18 cellular contexts compared by ENCODE assay signal in genomic region chr1:21451212-21451611, GRCh38. TPM values are rescaled to one million over a fixed set of nuclear protein-coding genes. Genes with fewer than 3 reads are reported as not detected.
DNase-seq lines count a peak whose midpoint lies in the region; ATAC-seq and TF ChIP-seq lines count a peak whose summit lies in the region.
"Had no signal": no experiment of that assay in that cellular context is flagged by ENCODE, and none has a peak within 500 bp of the region (broad histone marks: within the 10 kb centered on the region; RNA-seq: fewer than 3 reads in every experiment).

No MANE protein-coding gene starts in this region.

- peak overlapping the region; percentile 91; the same call in 1 of the 2 replicates for H3K56ac ChIP-seq in IMR-90 (ENCODE audit: extremely low read depth, insufficient read depth, low read length)

- peak overlapping the region; percentile 58; the same call in 1 of the 2 replicates for H3K23ac ChIP-seq in IMR-90 (ENCODE audit: low read depth, low read length)

- H2BK20ac ChIP-seq in IMR-90 (ENCODE audit: low read depth, low read length): peak overlapping the region; percentile 92

- H2AK5ac ChIP-seq in IMR-90 (ENCODE audit: low read depth, low read length): peak overlapping the region; percentile 97

- H3K4ac ChIP-seq in IMR-90 (ENCODE audit: low read depth, low read length): peak overlapping the region; percentile 99

- CTCF ChIA-PET in IMR-90 (lab: Yijun Ruan, JAX): no interaction called here

- in situ Hi-C loops in IMR-90 (cut with MboI; ENCODE audit: low sequenced_read_pairs): no loop called here
- in situ Hi-C loops in astrocyte of the spinal cord (cut with HindIII; ENCODE audit: low sequenced_read_pairs): no loop called here

- H3K9ac ChIP-seq in IMR-90 (ENCODE audit: low read depth, low read length): 0 out of 2 replicates have a peak overlapping the region, but pooled peaks have one; percentile 42

- H3K9me3 ChIP-seq in IMR-90 (ENCODE audit: control insufficient read depth, insufficient read depth, low read length): no peaks in the 10 kb centered on the region
- H3K9me3 ChIP-seq: neutrophil, thyroid gland had no signal

- peaks cover 39% of the 10 kb centered on the region for H3K9me1 ChIP-seq in IMR-90 (ENCODE audit: insufficient read depth, low read length)

- peaks cover 23 to 57% of the 10 kb centered on the region in 2 experiments; a peak in 3 of 4 replicates for H3K79me1 ChIP-seq in IMR-90 (ENCODE audit: low read depth in 1 of 2, low read length in 2 of 2)

- H3K27me3 ChIP-seq in IMR-90 (ENCODE audit: control insufficient read depth, insufficient read depth, low read length): no peaks in the 10 kb centered on the region
- H3K27me3 ChIP-seq: neutrophil, thyroid gland had no signal

- H3K14ac ChIP-seq in IMR-90 (replicated peaks; ENCODE audit: low read depth, low read length): peak overlapping the region; percentile 41

- H3K18ac ChIP-seq in IMR-90 (ENCODE audit: low read depth, low read length): peak overlapping the region; percentile 99

- dilution Hi-C loops in IMR-90 (cut with HindIII; ENCODE audit: low sequenced_read_pairs, unreplicated experiment): no loop called here

- H2AFZ ChIP-seq in IMR-90 (replicated peaks; ENCODE audit: low read length, poor library complexity): no peak overlapping the region

- TF ChIP-seq CTCF in IMR-90 (conservative IDR thresholded peaks at IDR 0.05; ENCODE audit: low read depth, low read length): no peak
- no peak for TF ChIP-seq CTCF in astrocyte of the spinal cord (IDR thresholded peaks at IDR 0.05; ENCODE audit: low read depth, low read length)
- TF ChIP-seq CTCF in GM10266 (IDR thresholded peaks at IDR 0.05; ENCODE audit: control insufficient read depth, insufficient read depth, low read depth, missing control alignments): no peak

- peak overlapping the region; percentile 97 for H3K27ac ChIP-seq in IMR-90 (ENCODE audit: insufficient read depth, low read length)
- H3K27ac ChIP-seq: neutrophil, skin epidermis, thyroid gland had no signal

- H2AK9ac ChIP-seq in IMR-90 (replicated peaks; ENCODE audit: low read depth, low read length, poor library complexity): no peak overlapping the region

- POLR2A ChIA-PET in IMR-90 (lab: Charles Lee; ENCODE audit: unreplicated experiment): no interaction called here

- peak overlapping the region; percentile 66 for H4K5ac ChIP-seq in IMR-90 (ENCODE audit: low read depth, low read length)

- H3K4me1 ChIP-seq in IMR-90 (ENCODE audit: control insufficient read depth, insufficient read depth, low read length): peaks cover 37% of the 10 kb centered on the region
- H3K4me1 ChIP-seq: thyroid gland had no signal

- peak; percentile 57 for DNase-seq in AG08395 (ENCODE audit: low spot score)
- DNase-seq in IMR-90: peak; percentile 91
- DNase-seq in astrocyte of the spinal cord (ENCODE audit: low read depth, low spot score): peak; percentile 65
- peak; percentile 37 for DNase-seq in kidney tubule cell (ENCODE audit: low spot score)
- DNase-seq in GM19240 (ENCODE audit: insufficient read length, low spot score): no peak
- DNase-seq in GM10266 (ENCODE audit: extremely low spot score): no peak
- DNase-seq: activated naive CD8-positive, alpha-beta T cell treated with anti-CD3 and anti-CD28 coated beads, Interleukin-2, amount 50 U/mL, for 24 hours; activated T-cell treated with anti-CD3 and anti-CD28 coated beads, Interleukin-2, amount 50 U/mL, for 4 hours; AML-193; Kasumi-1; kidney; NCI-H1436; NCI-H446 treated with DMSO at 0.1 percent for 48 hours; thyroid gland had no signal

- peak overlapping the region in 1 of 2 experiments; percentile 88; a peak in 3 of 4 replicates for H4K8ac ChIP-seq in IMR-90 (ENCODE audit: low read depth in 2 of 2, low read length in 2 of 2)

- H4K91ac ChIP-seq in IMR-90 (ENCODE audit: insufficient read depth, low read depth, low read length): peak overlapping the region; percentile 80

- peak; percentile 74 for ATAC-seq in IMR-90 (ENCODE audit: low read depth)
- ATAC-seq in GM18907 (IDR thresholded peaks at IDR 0.05; ENCODE audit: unreplicated experiment): no peak
- ATAC-seq in HG02970 (IDR thresholded peaks at IDR 0.05; ENCODE audit: low FRiP score, unreplicated experiment): no peak
- ATAC-seq: activated naive CD8-positive, alpha-beta T cell treated with anti-CD3 and anti-CD28 coated beads, Interleukin-2, amount 50 U/mL, for 24 hours; activated T-cell treated with anti-CD3 and anti-CD28 coated beads, Interleukin-2, amount 50 U/mL, for 4 hours had no signal

- peaks cover 14% of the 10 kb centered on the region for H3K36me3 ChIP-seq in IMR-90 (ENCODE audit: control insufficient read depth, insufficient read depth, low read length)
- H3K36me3 ChIP-seq: neutrophil, thyroid gland had no signal

- peak overlapping the region; percentile 96 for H2BK5ac ChIP-seq in IMR-90 (ENCODE audit: low read depth, low read length, poor library complexity, severe bottlenecking)

- no peaks in the 10 kb centered on the region; the same call in 1 of the 2 replicates for H4K20me1 ChIP-seq in IMR-90 (ENCODE audit: insufficient read depth, low read length)

- peak overlapping the region; percentile 100 for H2BK120ac ChIP-seq in IMR-90 (ENCODE audit: low read depth, low read length)

- TF ChIP-seq RAD21 in IMR-90 (IDR thresholded peaks at IDR 0.05; ENCODE audit: low read length): no peak

- intact Hi-C loops in IMR-90 (cut with micrococcal nuclease): no loop called here

- peak overlapping the region; percentile 41 for H3K4me2 ChIP-seq in IMR-90 (ENCODE audit: low read depth, low read length)

- no CpG with 5 or more reads among the region's 1 CpG for WGBS in IMR-90 (ENCODE audit: extremely low coverage in 2 of 2, insufficient read length in 1 of 2), 2 experiments

- peak overlapping the region; percentile 94; the same call in 2 of the 3 replicates for H2BK15ac ChIP-seq in IMR-90 (ENCODE audit: low read depth, low read length)

- no peak for TF ChIP-seq POLR2A in IMR-90 (IDR thresholded peaks at IDR 0.05; ENCODE audit: low read depth, low read length)

- no peak overlapping the region for H3K4me3 ChIP-seq in IMR-90 (ENCODE audit: insufficient read depth, low read depth, low read length)
- H3K4me3 ChIP-seq in astrocyte of the spinal cord (ENCODE audit: low read depth, low read length): no peak overlapping the region
- H3K4me3 ChIP-seq: skin epidermis, thyroid gland had no signal

- no TSS peak for BruUV-seq in IMR-90 (replicated peaks; lab: Mats Ljungman, UMichigan)

TF ChIP-seq in IMR-90, 13 proteins besides CTCF, POLR2A, EP300 and RAD21:
- TF ChIP-seq FOS (IDR thresholded peaks at IDR 0.05; ENCODE audit: low read depth, low read length) (0 out of 2 replicates have a peak, but pooled peaks have one; percentile 18), MAFK (IDR thresholded peaks at IDR 0.05; ENCODE audit: low read depth, low read length) (0 out of 2 replicates have a peak, but pooled peaks have one; percentile 13), NFE2L2 (IDR thresholded peaks at IDR 0.05; ENCODE audit: low read depth, low read length) (no peak)
TF ChIP-seq in IMR-90: peak in this region for 2.

RNA-seq across cellular contexts. Expression of gene NBPF3, which starts 11.3 kb away (rescaled TPM):
- total RNA-seq in IMR-90 (2012; rRNA removed): 18.1 and 18.8 TPM in 2 replicates
- polyA plus RNA-seq in IMR-90 (2012; rRNA removed): 6.7 and 8.7 TPM in 2 replicates
- polyA plus RNA-seq in IMR-90 (2012; cell fraction: cytosol; rRNA removed): 7.9 and 12.1 TPM in 2 replicates
- polyA plus RNA-seq in IMR-90 (2012; cell fraction: nucleus; rRNA removed; ENCODE audit: low replicate concordance): 13.9 and 33.7 TPM in 2 replicates

RNA-seq across cellular contexts. Expression of gene ALPL, which starts 58.0 kb away (rescaled TPM):
- total RNA-seq in IMR-90 (2012; rRNA removed): 0.54 and 0.56 TPM in 2 replicates
- 2.2 and 2.4 TPM in 2 replicates for polyA plus RNA-seq in IMR-90 (2012; rRNA removed)
- polyA plus RNA-seq in IMR-90 (2012; cell fraction: cytosol; rRNA removed): 1.4 and 4.4 TPM in 2 replicates
- 1.0 and 2.3 TPM in 2 replicates for polyA plus RNA-seq in IMR-90 (2012; cell fraction: nucleus; rRNA removed; ENCODE audit: low replicate concordance)

Comparison
In these comparisons a context has a peak if more than half of its experiments do, and no peak if none do; other contexts are left out.
1. DNase-seq: peak in AG08395 (single experiment), IMR-90 (single experiment), astrocyte of the spinal cord (single experiment) and kidney tubule cell (single experiment); none in GM19240 (single experiment) and GM10266 (single experiment).